Comparison of ENCODE assay signal across 9 cellular contexts in the genomic region with DNA sequence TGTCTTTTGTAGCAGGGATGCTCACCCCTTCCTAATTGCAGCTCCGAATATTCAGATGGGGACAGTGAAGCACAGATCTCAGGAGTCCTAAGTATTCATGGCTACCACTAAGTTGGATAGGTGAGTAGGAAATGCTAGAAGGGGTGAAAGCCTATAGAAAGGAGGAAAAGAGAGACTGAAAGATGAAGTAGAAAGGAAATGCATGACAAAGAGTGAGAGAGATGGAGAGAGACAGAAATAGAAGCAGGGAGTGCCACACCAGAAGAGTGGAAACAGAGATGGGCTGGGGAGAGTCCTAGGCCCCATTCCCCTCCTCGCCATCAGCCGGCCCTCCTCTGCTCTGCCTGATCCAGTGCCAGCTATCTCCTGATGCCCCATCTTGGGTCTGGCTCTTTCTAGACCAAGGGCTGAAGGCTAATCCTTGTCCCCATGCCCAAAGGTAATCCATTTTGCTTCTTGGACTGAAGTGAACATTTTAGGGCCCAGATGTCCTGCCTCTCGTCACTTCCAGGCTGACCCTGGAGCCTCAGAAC. TPM values are rescaled to one million over a fixed set of nuclear protein-coding genes. Genes with fewer than 3 reads are reported as not detected.
DNase-seq lines count a peak whose midpoint lies in the region; ATAC-seq and TF ChIP-seq lines count a peak whose summit lies in the region.
"Had no signal": no experiment of that assay in that cellular context is flagged by ENCODE, and none has a peak within 500 bp of the region (broad histone marks: within the 10 kb centered on the region; RNA-seq: fewer than 3 reads in every experiment).

No MANE protein-coding gene starts in this region.

- H3K36me3 ChIP-seq in gastroesophageal sphincter, result peaks cover 0 to 26% of the 10 kb centered on the region in 2 donors

- TF ChIP-seq EP300 in gastroesophageal sphincter (IDR thresholded peaks at IDR 0.05), result no peak

- ATAC-seq in WTC11, result no peak
- ATAC-seq in gastroesophageal sphincter, result no peak
- no peak for ATAC-seq in stimulated activated naive B cell treated with anti-CD40 and anti-IgM and Interleukin-4, amounts not matched to agents 10 μg/mL and 1 μg/mL and 100 μg/mL, for 72 hours (replicated peaks)
- no peak for ATAC-seq in HG03469 (IDR thresholded peaks at IDR 0.05; ENCODE audit: unreplicated experiment)
- no peak for ATAC-seq in HG03045 (IDR thresholded peaks at IDR 0.05; ENCODE audit: unreplicated experiment)

- H3K27me3 Mint-ChIP-seq in H9 (ENCODE audit: low read depth) (no peaks in the 10 kb centered on the region), WTC11 (ENCODE audit: low read depth) (no peaks in the 10 kb centered on the region; the same call in 1 of the 2 replicates)
- no peaks in the 10 kb centered on the region for H3K27me3 Mint-ChIP-seq in stimulated activated naive B cell treated with anti-CD40 and anti-IgM and Interleukin-4, amounts not matched to agents 10 μg/mL and 1 μg/mL and 100 μg/mL, for 72 hours

- H3K14ac ChIP-seq in H9 (ENCODE audit: insufficient read depth, low read length), result no peak overlapping the region

- H3K27ac ChIP-seq in H9 (ENCODE audit: insufficient read length, low read depth, low read length) (no peak overlapping the region), gastroesophageal sphincter (peak overlapping the region in 3 of 4 donors; percentile 96 to 98 (median 96))

- H3K4me1 Mint-ChIP-seq in H9 (peaks cover 67 to 70% of the 10 kb centered on the region in 2 experiments), WTC11 (peaks cover 64% of the 10 kb centered on the region)
- peaks cover 58 to 65% of the 10 kb centered on the region in 2 donors for H3K4me1 Mint-ChIP-seq in stimulated activated naive B cell treated with anti-CD40 and anti-IgM and Interleukin-4, amounts not matched to agents 10 μg/mL and 1 μg/mL and 100 μg/mL, for 72 hours

- no peak overlapping the region for H3K23ac ChIP-seq in H9 (ENCODE audit: insufficient read length, low read depth, low read length)

- DNase-seq in H9 (no peak), WTC11 (ENCODE audit: low spot score) (no peak), KBM-7 (no peak)
- no peak for DNase-seq in stimulated activated naive B cell treated with anti-CD40 and anti-IgM and Interleukin-4, amounts not matched to agents 10 μg/mL and 1 μg/mL and 100 μg/mL, for 72 hours

- POLR2A ChIA-PET in WTC11 (lab: Charles Lee), result interaction anchor here (1.3 kb wide), 1 partner anchor 32 kb away, joined by 3 read pairs; no protein-coding TSS in a partner anchor

- in situ Hi-C loops in KBM-7 (cut with MboI; ENCODE audit: low pct_unique_long_range_greater_than_20kb, low sequenced_read_pairs), result no loop called here

- H3K27ac Mint-ChIP-seq in H9 (peak overlapping the region in 1 of 3 experiments; percentile 26; a peak in 2 of 7 replicates), WTC11 (peak overlapping the region; percentile 35; the same call in 1 of the 2 replicates)
- peak overlapping the region; percentile 70 for H3K27ac Mint-ChIP-seq in stimulated activated naive B cell treated with anti-CD40 and anti-IgM and Interleukin-4, amounts not matched to agents 10 μg/mL and 1 μg/mL and 100 μg/mL, for 72 hours

- no peak overlapping the region for H2AK5ac ChIP-seq in H9 (ENCODE audit: insufficient read length, low read length)

- no peak for TF ChIP-seq CTCF in H9 (conservative IDR thresholded peaks at IDR 0.05)
- no peak for TF ChIP-seq CTCF in WTC11 (IDR thresholded peaks at IDR 0.05)
- TF ChIP-seq CTCF in gastroesophageal sphincter (IDR thresholded peaks at IDR 0.05), result no peak

- no peaks in the 10 kb centered on the region for H3K9me3 ChIP-seq in H9 (ENCODE audit: control insufficient read depth, low read depth, low read length)
- no peaks in the 10 kb centered on the region for H3K9me3 ChIP-seq in gastroesophageal sphincter

- H3T11ph ChIP-seq in H9 (ENCODE audit: low read length), result no peak overlapping the region

- H3K9me3 Mint-ChIP-seq in H9 (no peaks in the 10 kb centered on the region), WTC11 (no peaks in the 10 kb centered on the region)
- no peaks in the 10 kb centered on the region for H3K9me3 Mint-ChIP-seq in stimulated activated naive B cell treated with anti-CD40 and anti-IgM and Interleukin-4, amounts not matched to agents 10 μg/mL and 1 μg/mL and 100 μg/mL, for 72 hours

- H3K27me3 ChIP-seq in H9 (ENCODE audit: insufficient read depth, low read length) (no peaks in the 10 kb centered on the region), gastroesophageal sphincter (no peaks in the 10 kb centered on the region)

- no peak overlapping the region for H2BK5ac ChIP-seq in H9 (ENCODE audit: insufficient read length, low read length)

- TF ChIP-seq POLR2A in gastroesophageal sphincter (IDR thresholded peaks at IDR 0.05), result no peak

- no peaks in the 10 kb centered on the region for H3K79me2 ChIP-seq in H9 (ENCODE audit: insufficient read depth, low read length)

- no peak overlapping the region for H2BK20ac ChIP-seq in H9 (ENCODE audit: low read depth, low read length, poor library complexity, severe bottlenecking)

- no peak overlapping the region for H4K91ac ChIP-seq in H9 (ENCODE audit: insufficient read length, low read depth, low read length)

- H4K8ac ChIP-seq in H9 (replicated peaks; ENCODE audit: insufficient read length, low read depth, low read length), result no peak overlapping the region

- no peak overlapping the region for H3K56ac ChIP-seq in H9 (ENCODE audit: insufficient read length, low read depth, low read length)

- H3K9ac ChIP-seq in H9 (ENCODE audit: extremely low read depth, insufficient read length, low read length), result no peak overlapping the region

- no peak overlapping the region for H2BK12ac ChIP-seq in H9 (ENCODE audit: insufficient read length, low read depth, low read length)

- peaks cover 9% of the 10 kb centered on the region for H3K23me2 ChIP-seq in H9 (ENCODE audit: insufficient read length, low read depth, low read length, poor library complexity, severe bottlenecking)

- H2BK15ac ChIP-seq in H9 (ENCODE audit: low read depth, low read length), result no peak overlapping the region

- H3K4me3 ChIP-seq in gastroesophageal sphincter, result no peak overlapping the region

- H3K18ac ChIP-seq in H9 (ENCODE audit: insufficient read length, low read depth, low read length), result no peak overlapping the region

- WGBS in H9 (ENCODE audit: extremely low coverage, insufficient read length, low lambda C conversion rate), result no CpG with 5 or more reads among the region's 4 CpGs
- WGBS in gastroesophageal sphincter (ENCODE audit: low coverage in 1 of 2), 2 donors, result 48 to 83% methylated on average over 3 of the region's 4 CpGs

- H3K79me1 ChIP-seq in H9 (ENCODE audit: insufficient read depth, low read depth, low read length, poor library complexity, severe bottlenecking), result no peaks in the 10 kb centered on the region

- H3K4me1 ChIP-seq in H9 (ENCODE audit: insufficient read depth, low read length) (peaks cover 24% of the 10 kb centered on the region; the same call in 1 of the 2 replicates), gastroesophageal sphincter (peaks cover 18 to 70% (median 46%) of the 10 kb centered on the region in 3 donors)

- H3K36me3 Mint-ChIP-seq in H9 (ENCODE audit: insufficient read depth in 1 of 3, low read depth in 3 of 3) (peaks cover 13 to 51% (median 16%) of the 10 kb centered on the region in 3 experiments), WTC11 (peaks cover 21% of the 10 kb centered on the region)
- H3K36me3 Mint-ChIP-seq in stimulated activated naive B cell treated with anti-CD40 and anti-IgM and Interleukin-4, amounts not matched to agents 10 μg/mL and 1 μg/mL and 100 μg/mL, for 72 hours, result peaks cover 32 to 47% of the 10 kb centered on the region in 2 donors

- no peak overlapping the region for H2AFZ ChIP-seq in H9 (ENCODE audit: low read length)

- H3K4me2 ChIP-seq in H9 (ENCODE audit: insufficient read depth, insufficient read length, low read length), result peak overlapping the region; percentile 56

- no peak overlapping the region for H3K4ac ChIP-seq in H9 (ENCODE audit: low read depth, low read length)

- H4K5ac ChIP-seq in H9 (ENCODE audit: insufficient read length, low read depth, low read length), result no peak overlapping the region

- H2BK120ac ChIP-seq in H9 (ENCODE audit: low read depth, low read length, poor library complexity, severe bottlenecking), result no peak overlapping the region

- H3K4me3 Mint-ChIP-seq in H9 (peak overlapping the region; percentile 91; a peak in 4 of 5 replicates), WTC11 (peak overlapping the region; percentile 77)
- H3K4me3 Mint-ChIP-seq in stimulated activated naive B cell treated with anti-CD40 and anti-IgM and Interleukin-4, amounts not matched to agents 10 μg/mL and 1 μg/mL and 100 μg/mL, for 72 hours, result peak overlapping the region; percentile 88 to 90

- no peaks in the 10 kb centered on the region for H4K20me1 ChIP-seq in H9 (ENCODE audit: control insufficient read depth, insufficient read depth, insufficient read length)

- CTCF ChIA-PET in WTC11 (lab: Charles Lee), result interaction anchor here (1.3 to 8.9 kb wide), 9 partner anchors 12 to 106 kb away, joined by 3 to 85 read pairs (median 5); no protein-coding TSS in a partner anchor

TF ChIP-seq in WTC11, 78 proteins besides CTCF, POLR2A, EP300 and RAD21 (continues in another document):
- TF ChIP-seq ZNF416 (CRISPR knock-in tag; IDR thresholded peaks at IDR 0.05), result no peak
- TF ChIP-seq, protein P1, sequence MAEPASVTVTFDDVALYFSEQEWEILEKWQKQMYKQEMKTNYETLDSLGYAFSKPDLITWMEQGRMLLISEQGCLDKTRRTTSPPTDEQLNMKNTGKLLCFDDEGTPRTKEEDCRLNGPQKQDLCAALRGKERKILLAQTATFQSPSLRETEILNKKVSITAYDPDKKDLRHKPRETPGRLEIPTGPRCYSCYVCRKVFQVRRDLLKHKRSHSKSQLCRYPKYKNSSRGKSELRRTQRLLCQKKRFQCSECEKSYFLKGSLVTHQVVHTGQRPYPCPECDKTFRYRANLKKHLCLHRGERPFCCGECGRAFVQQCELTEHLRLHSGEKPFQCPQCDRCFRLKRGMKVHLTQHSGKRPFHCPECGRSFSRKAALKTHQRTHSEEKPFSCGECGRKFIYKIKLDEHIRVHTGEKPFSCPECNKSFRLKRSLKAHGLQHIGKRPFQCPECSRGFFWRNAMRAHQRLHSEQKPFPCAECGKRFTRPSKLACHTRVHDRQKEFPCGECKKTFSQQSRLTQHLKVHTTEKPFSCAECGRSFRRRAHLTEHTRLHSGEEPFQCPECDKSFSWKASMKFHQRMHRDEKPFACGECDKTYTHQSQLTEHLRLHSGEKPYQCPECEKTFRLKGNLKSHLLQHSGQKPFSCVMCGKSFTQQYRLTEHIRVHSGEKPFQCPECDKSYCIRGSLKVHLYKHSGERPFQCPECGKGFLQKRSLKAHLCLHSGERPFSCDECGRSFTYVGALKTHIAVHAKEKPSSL (CRISPR knock-in tag; conservative IDR thresholded peaks at IDR 0.05), result no peak

RNA-seq across cellular contexts. Expression of gene PEA15, which starts 2.0 kb away (rescaled TPM):
- 80.8 and 82.1 TPM in 2 replicates for total RNA-seq in H9 (2021)
- 43.6 to 56.3 TPM (median 46.9 TPM) in 3 replicates for total RNA-seq in WTC11 (2021)
- 100 to 1,000 TPM in 3 of 4 donors, 10 to 100 TPM in 1; 94.6 to 325 (median 164) TPM for total RNA-seq in gastroesophageal sphincter

RNA-seq across cellular contexts. Expression of gene CASQ1, which starts 16.8 kb away (rescaled TPM):
- 0.55 and 0.70 TPM in 2 replicates for total RNA-seq in H9 (2021)
- total RNA-seq in WTC11 (2021), result 0.46 to 0.50 TPM (median 0.48 TPM) in 3 replicates
- 1 to 10 TPM; 1.3 to 8.8 (median 2.2) TPM for total RNA-seq in gastroesophageal sphincter
- total RNA-seq: fibroblast of villous mesenchyme, renal cortical epithelial cell had no signal

RNA-seq across cellular contexts. Expression of gene DCAF8, which starts 55.2 kb away (rescaled TPM):
- 96.7 and 106 TPM in 2 replicates for total RNA-seq in H9 (2021)
- 121 to 143 TPM (median 128 TPM) in 3 replicates for total RNA-seq in WTC11 (2021)
- total RNA-seq in gastroesophageal sphincter, result 100 to 1,000 TPM; 154 to 211 (median 159) TPM

RNA-seq across cellular contexts. Expression of gene ATP1A4, which starts 55.8 kb away (rescaled TPM):
- total RNA-seq in H9 (2021), result 0.20 and 0.44 TPM in 2 replicates
- 0.37 to 0.78 TPM (median 0.55 TPM) in 3 replicates for total RNA-seq in WTC11 (2021)
- under 1 TPM in 1 of 4 donors, not detected in 3; 0.47 TPM for total RNA-seq in gastroesophageal sphincter
- total RNA-seq: fibroblast of villous mesenchyme, renal cortical epithelial cell had no signal
